1 cellular context compared by ENCODE assay signal in genomic region chr14:54438703-54439102, GRCh38.
TF ChIP-seq lines count a peak whose summit lies in the region.

No MANE protein-coding gene starts in this region.

TF ChIP-seq in H1, 55 proteins besides CTCF, POLR2A, EP300 and RAD21:
- TF ChIP-seq RFX5 (IDR thresholded peaks at IDR 0.05; ENCODE audit: borderline replicate concordance, low read depth, low read length): no peak
